In the genomic region with DNA sequence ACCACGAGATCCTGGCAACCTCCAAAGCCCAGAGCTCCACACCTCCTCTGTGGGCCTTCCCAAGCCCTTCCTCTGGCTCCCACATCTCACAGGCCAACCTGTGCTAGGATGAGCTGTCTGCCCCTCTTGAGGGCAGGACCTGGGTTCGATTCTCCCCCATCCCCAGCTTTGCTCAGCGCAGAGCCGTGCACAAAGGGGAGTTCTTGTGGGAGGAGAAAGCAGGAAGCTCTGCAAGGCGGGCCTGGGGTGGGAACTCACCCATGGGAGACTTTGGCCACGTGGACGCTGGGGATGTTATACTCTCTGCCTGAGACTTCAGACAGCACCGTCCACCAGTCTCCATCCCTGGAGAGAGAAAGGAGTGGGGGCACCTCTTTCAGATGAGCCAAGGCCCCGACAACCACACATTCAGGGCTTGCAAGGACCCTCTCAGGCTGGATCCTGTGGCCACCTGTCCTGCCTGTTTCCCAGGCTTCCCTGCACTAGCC, we compare ENCODE assay signal across 20 cellular contexts. TPM values are rescaled to one million over a fixed set of nuclear protein-coding genes. Genes with fewer than 3 reads are reported as not detected.
A peak's percentile ranks its signal among the peaks of the same experiment; 100 is the strongest.
DNase-seq lines count a peak whose midpoint lies in the region; ATAC-seq and TF ChIP-seq lines count a peak whose summit lies in the region.
"Had no signal": no experiment of that assay in that cellular context is flagged by ENCODE, and none has a peak within 500 bp of the region (broad histone marks: within the 10 kb centered on the region; RNA-seq: fewer than 3 reads in every experiment).

No MANE protein-coding gene starts in this region.

- peaks cover 4% of the 10 kb centered on the region for H3K4me1 ChIP-seq in smooth muscle cell (ENCODE audit: low read depth)

- ATAC-seq in activated CD4-positive, alpha-beta T cell treated with anti-CD3 and anti-CD28 coated beads for 36 hours = no peak
- no peak for ATAC-seq in natural killer cell
- ATAC-seq in natural killer cell treated with Interleukin-12 subunit alpha and Interleukin-12 subunit beta and Interleukin-15 and Interleukin-18, amount 100 ng/mL, for 72 hours = no peak
- ATAC-seq in activated naive CD8-positive, alpha-beta T cell treated with anti-CD3 and anti-CD28 coated beads, Interleukin-2, amount 10 ng/mL, durations not matched to agents 7 days and 5 days (ENCODE audit: low read depth) = no peak
- no peak for ATAC-seq in stimulated activated effector memory CD8-positive, alpha-beta T cell treated with anti-CD3 and anti-CD28 coated beads, Interleukin-12 subunit alpha, Interleukin-12 subunit beta, amount 100 ng/mL, for 72 hours

- H2AFZ ChIP-seq in smooth muscle cell (ENCODE audit: low read depth) = no peak overlapping the region
- H2AFZ ChIP-seq: PC-9 had no signal

- H3K4me3 Mint-ChIP-seq in activated CD4-positive, alpha-beta T cell treated with anti-CD3 and anti-CD28 coated beads, Interleukin-2, amount 10 ng/mL, durations not matched to agents 7 days and 5 days = no peak overlapping the region
- H3K4me3 Mint-ChIP-seq in activated CD4-positive, alpha-beta T cell treated with anti-CD3 and anti-CD28 coated beads for 36 hours = no peak overlapping the region
- H3K4me3 Mint-ChIP-seq in natural killer cell = no peak overlapping the region
- no peak overlapping the region for H3K4me3 Mint-ChIP-seq in natural killer cell treated with Interleukin-12 subunit alpha and Interleukin-12 subunit beta and Interleukin-15 and Interleukin-18, amount 100 ng/mL, for 72 hours
- H3K4me3 Mint-ChIP-seq in activated naive CD8-positive, alpha-beta T cell treated with anti-CD3 and anti-CD28 coated beads, Interleukin-2, amount 10 ng/mL, durations not matched to agents 7 days and 5 days = no peak overlapping the region
- no peak overlapping the region for H3K4me3 Mint-ChIP-seq in stimulated activated effector memory CD8-positive, alpha-beta T cell treated with anti-CD3 and anti-CD28 coated beads, Interleukin-12 subunit alpha, Interleukin-12 subunit beta, amount 100 ng/mL, for 72 hours
- H3K4me3 Mint-ChIP-seq: HFFc6 had no signal

- H3K27me3 ChIP-seq in smooth muscle cell (ENCODE audit: low read depth) = no peaks in the 10 kb centered on the region
- H3K27me3 ChIP-seq: MG63 had no signal

- CTCF ChIA-PET in activated CD4-positive, alpha-beta T cell treated with anti-CD3 and anti-CD28 coated beads, Interleukin-2, amount 10 ng/mL, durations not matched to agents 7 days and 5 days (lab: Charles Lee) = interaction anchor here (0.6 to 2.3 kb wide), 5 partner anchors 11 to 49 kb away, joined by 3 to 5 read pairs (median 4); no protein-coding TSS in a partner anchor
- CTCF ChIA-PET in activated CD4-positive, alpha-beta T cell treated with anti-CD3 and anti-CD28 coated beads for 36 hours (lab: Charles Lee) = no interaction called here

- no peaks in the 10 kb centered on the region for H3K9me3 Mint-ChIP-seq in activated CD4-positive, alpha-beta T cell treated with anti-CD3 and anti-CD28 coated beads, Interleukin-2, amount 10 ng/mL, durations not matched to agents 7 days and 5 days
- no peaks in the 10 kb centered on the region for H3K9me3 Mint-ChIP-seq in activated CD4-positive, alpha-beta T cell treated with anti-CD3 and anti-CD28 coated beads for 36 hours (ENCODE audit: low read depth)
- no peaks in the 10 kb centered on the region for H3K9me3 Mint-ChIP-seq in natural killer cell
- no peaks in the 10 kb centered on the region for H3K9me3 Mint-ChIP-seq in natural killer cell treated with Interleukin-12 subunit alpha and Interleukin-12 subunit beta and Interleukin-15 and Interleukin-18, amount 100 ng/mL, for 72 hours
- no peaks in the 10 kb centered on the region for H3K9me3 Mint-ChIP-seq in activated naive CD8-positive, alpha-beta T cell treated with anti-CD3 and anti-CD28 coated beads, Interleukin-2, amount 10 ng/mL, durations not matched to agents 7 days and 5 days
- no peaks in the 10 kb centered on the region for H3K9me3 Mint-ChIP-seq in stimulated activated effector memory CD8-positive, alpha-beta T cell treated with anti-CD3 and anti-CD28 coated beads, Interleukin-12 subunit alpha, Interleukin-12 subunit beta, amount 100 ng/mL, for 72 hours
- H3K9me3 Mint-ChIP-seq: HFFc6 had no signal

- POLR2A ChIA-PET in activated CD4-positive, alpha-beta T cell treated with anti-CD3 and anti-CD28 coated beads, Interleukin-2, amount 10 ng/mL, durations not matched to agents 7 days and 5 days (lab: Charles Lee) = no interaction called here
- POLR2A ChIA-PET in activated CD4-positive, alpha-beta T cell treated with anti-CD3 and anti-CD28 coated beads for 36 hours (lab: Charles Lee) = no interaction called here
- POLR2A ChIA-PET in activated naive CD8-positive, alpha-beta T cell treated with anti-CD3 and anti-CD28 coated beads, Interleukin-2, amount 10 ng/mL, durations not matched to agents 7 days and 5 days (lab: Charles Lee) = interaction anchor here (0.9 to 6.4 kb wide), 3 partner anchors 10 to 23 kb away, joined by 3 to 90 read pairs (median 3); a partner anchor contains a TSS

- WGBS in smooth muscle cell (ENCODE audit: low lambda C conversion rate) = 83% methylated on average over 9 of the region's 9 CpGs

- H3F3A ChIP-seq in smooth muscle cell (ENCODE audit: low read depth) = no peaks in the 10 kb centered on the region

- H3K36me3 Mint-ChIP-seq in activated CD4-positive, alpha-beta T cell treated with anti-CD3 and anti-CD28 coated beads, Interleukin-2, amount 10 ng/mL, durations not matched to agents 7 days and 5 days (ENCODE audit: low read depth) = peaks cover 65% of the 10 kb centered on the region
- H3K36me3 Mint-ChIP-seq in activated CD4-positive, alpha-beta T cell treated with anti-CD3 and anti-CD28 coated beads for 36 hours (ENCODE audit: low read depth) = peaks cover 43% of the 10 kb centered on the region
- H3K36me3 Mint-ChIP-seq in natural killer cell = no peaks in the 10 kb centered on the region
- H3K36me3 Mint-ChIP-seq in natural killer cell treated with Interleukin-12 subunit alpha and Interleukin-12 subunit beta and Interleukin-15 and Interleukin-18, amount 100 ng/mL, for 72 hours = no peaks in the 10 kb centered on the region
- peaks cover 43% of the 10 kb centered on the region for H3K36me3 Mint-ChIP-seq in activated naive CD8-positive, alpha-beta T cell treated with anti-CD3 and anti-CD28 coated beads, Interleukin-2, amount 10 ng/mL, durations not matched to agents 7 days and 5 days
- peaks cover 100% of the 10 kb centered on the region for H3K36me3 Mint-ChIP-seq in stimulated activated effector memory CD8-positive, alpha-beta T cell treated with anti-CD3 and anti-CD28 coated beads, Interleukin-12 subunit alpha, Interleukin-12 subunit beta, amount 100 ng/mL, for 72 hours

- H3K27ac Mint-ChIP-seq in activated CD4-positive, alpha-beta T cell treated with anti-CD3 and anti-CD28 coated beads, Interleukin-2, amount 10 ng/mL, durations not matched to agents 7 days and 5 days = peak overlapping the region; percentile 54
- no peak overlapping the region for H3K27ac Mint-ChIP-seq in activated CD4-positive, alpha-beta T cell treated with anti-CD3 and anti-CD28 coated beads for 36 hours
- H3K27ac Mint-ChIP-seq in natural killer cell = peak overlapping the region; percentile 93 to 95
- H3K27ac Mint-ChIP-seq in natural killer cell treated with Interleukin-12 subunit alpha and Interleukin-12 subunit beta and Interleukin-15 and Interleukin-18, amount 100 ng/mL, for 72 hours = peak overlapping the region in 1 of 2 donors; percentile 47
- peak overlapping the region; percentile 70 for H3K27ac Mint-ChIP-seq in activated naive CD8-positive, alpha-beta T cell treated with anti-CD3 and anti-CD28 coated beads, Interleukin-2, amount 10 ng/mL, durations not matched to agents 7 days and 5 days
- peak overlapping the region; percentile 88 for H3K27ac Mint-ChIP-seq in stimulated activated effector memory CD8-positive, alpha-beta T cell treated with anti-CD3 and anti-CD28 coated beads, Interleukin-12 subunit alpha, Interleukin-12 subunit beta, amount 100 ng/mL, for 72 hours
- H3K27ac Mint-ChIP-seq: HFFc6 had no signal

- no peaks in the 10 kb centered on the region for H3K27me3 Mint-ChIP-seq in activated CD4-positive, alpha-beta T cell treated with anti-CD3 and anti-CD28 coated beads, Interleukin-2, amount 10 ng/mL, durations not matched to agents 7 days and 5 days
- H3K27me3 Mint-ChIP-seq in activated CD4-positive, alpha-beta T cell treated with anti-CD3 and anti-CD28 coated beads for 36 hours = no peaks in the 10 kb centered on the region
- H3K27me3 Mint-ChIP-seq in natural killer cell (ENCODE audit: low read depth in 2 of 2) = no peaks in the 10 kb centered on the region
- H3K27me3 Mint-ChIP-seq in natural killer cell treated with Interleukin-12 subunit alpha and Interleukin-12 subunit beta and Interleukin-15 and Interleukin-18, amount 100 ng/mL, for 72 hours = no peaks in the 10 kb centered on the region
- no peaks in the 10 kb centered on the region for H3K27me3 Mint-ChIP-seq in activated naive CD8-positive, alpha-beta T cell treated with anti-CD3 and anti-CD28 coated beads, Interleukin-2, amount 10 ng/mL, durations not matched to agents 7 days and 5 days

- no peaks in the 10 kb centered on the region for H3K36me3 ChIP-seq in smooth muscle cell (ENCODE audit: low read depth)
- H3K36me3 ChIP-seq: MG63 had no signal

- no peaks in the 10 kb centered on the region for H4K20me1 ChIP-seq in smooth muscle cell (ENCODE audit: low read depth)

- DNase-seq in activated CD4-positive, alpha-beta T cell treated with anti-CD3 and anti-CD28 coated beads, Interleukin-2, amount 10 ng/mL, durations not matched to agents 7 days and 5 days = no peak
- DNase-seq in activated CD4-positive, alpha-beta T cell treated with anti-CD3 and anti-CD28 coated beads for 36 hours = no peak
- no peak for DNase-seq in natural killer cell
- no peak for DNase-seq in natural killer cell treated with Interleukin-12 subunit alpha and Interleukin-12 subunit beta and Interleukin-15 and Interleukin-18, amount 100 ng/mL, for 72 hours (ENCODE audit: low spot score)
- no peak for DNase-seq in activated naive CD8-positive, alpha-beta T cell treated with anti-CD3 and anti-CD28 coated beads, Interleukin-2, amount 10 ng/mL, durations not matched to agents 7 days and 5 days
- no peak for DNase-seq in stimulated activated effector memory CD8-positive, alpha-beta T cell treated with anti-CD3 and anti-CD28 coated beads, Interleukin-12 subunit alpha, Interleukin-12 subunit beta, amount 100 ng/mL, for 72 hours (ENCODE audit: low spot score in 2 of 2)
- no peak for DNase-seq in NCI-H1092 (lab: John Stamatoyannopoulos, UW)
- no peak for DNase-seq in smooth muscle cell (lab: John Stamatoyannopoulos, UW; ENCODE audit: unreplicated experiment)
- DNase-seq: GF-D8, HFFc6, Karpas-422, MG63, NCI-H1105, NCI-H1694, NCI-H510A treated with DMSO at 0.1 percent for 48 hours, PC-9 had no signal

- no peak overlapping the region for H3K27ac ChIP-seq in smooth muscle cell (ENCODE audit: low read depth)
- H3K27ac ChIP-seq: PC-9 had no signal

- H3K9ac ChIP-seq in smooth muscle cell (ENCODE audit: low read depth) = no peak overlapping the region

- H3K4me2 ChIP-seq in smooth muscle cell = no peak overlapping the region
- H3K4me2 ChIP-seq: PC-9 had no signal

- no peaks in the 10 kb centered on the region for H3K79me2 ChIP-seq in smooth muscle cell (ENCODE audit: low read depth)

- no peak overlapping the region for H3K4me3 ChIP-seq in smooth muscle cell
- H3K4me3 ChIP-seq: MG63, PC-9 had no signal

- TF ChIP-seq CTCF in natural killer cell (IDR thresholded peaks at IDR 0.05) (no peak), smooth muscle cell (IDR thresholded peaks at IDR 0.05; ENCODE audit: borderline replicate concordance, insufficient read depth, poor library complexity, severe bottlenecking) (no peak)

- peaks cover 42% of the 10 kb centered on the region for H3K4me1 Mint-ChIP-seq in activated CD4-positive, alpha-beta T cell treated with anti-CD3 and anti-CD28 coated beads, Interleukin-2, amount 10 ng/mL, durations not matched to agents 7 days and 5 days
- H3K4me1 Mint-ChIP-seq in activated CD4-positive, alpha-beta T cell treated with anti-CD3 and anti-CD28 coated beads for 36 hours = peaks cover 31% of the 10 kb centered on the region
- H3K4me1 Mint-ChIP-seq in natural killer cell = peaks cover 22 to 35% of the 10 kb centered on the region in 2 donors
- peaks cover 25 to 26% of the 10 kb centered on the region in 2 donors for H3K4me1 Mint-ChIP-seq in natural killer cell treated with Interleukin-12 subunit alpha and Interleukin-12 subunit beta and Interleukin-15 and Interleukin-18, amount 100 ng/mL, for 72 hours (ENCODE audit: low read depth in 2 of 2)
- H3K4me1 Mint-ChIP-seq in activated naive CD8-positive, alpha-beta T cell treated with anti-CD3 and anti-CD28 coated beads, Interleukin-2, amount 10 ng/mL, durations not matched to agents 7 days and 5 days = peaks cover 39% of the 10 kb centered on the region
- peaks cover 50% of the 10 kb centered on the region for H3K4me1 Mint-ChIP-seq in stimulated activated effector memory CD8-positive, alpha-beta T cell treated with anti-CD3 and anti-CD28 coated beads, Interleukin-12 subunit alpha, Interleukin-12 subunit beta, amount 100 ng/mL, for 72 hours

- H3K9me3 ChIP-seq in smooth muscle cell (replicated peaks; ENCODE audit: low read depth) = no peaks in the 10 kb centered on the region
- H3K9me3 ChIP-seq: MG63 had no signal

- intact Hi-C loops in activated CD4-positive, alpha-beta T cell treated with anti-CD3 and anti-CD28 coated beads for 36 hours (cut with DNase I, micrococcal nuclease) = no loop called here
- intact Hi-C loops in natural killer cell (cut with micrococcal nuclease) = no loop called here

RNA-seq across cellular contexts. Expression of a gene that starts 12.7 kb away (rescaled TPM):
- total RNA-seq in activated CD4-positive, alpha-beta T cell treated with anti-CD3 and anti-CD28 coated beads, Interleukin-2, amount 10 ng/mL, durations not matched to agents 7 days and 5 days = 10 to 100 TPM; 87.3 to 92.7 TPM
- total RNA-seq in activated CD4-positive, alpha-beta T cell treated with anti-CD3 and anti-CD28 coated beads for 36 hours = 10 to 100 TPM; 48.7 to 52.6 TPM
- total RNA-seq in natural killer cell = 100 to 1,000 TPM in 1 of 3 donors, 10 to 100 TPM in 2; 77.0 to 116 (median 90.3) TPM
- 10 to 100 TPM; 13.6 to 18.9 TPM for total RNA-seq in natural killer cell treated with Interleukin-12 subunit alpha and Interleukin-12 subunit beta and Interleukin-15 and Interleukin-18, amount 100 ng/mL, for 72 hours
- total RNA-seq in activated naive CD8-positive, alpha-beta T cell treated with anti-CD3 and anti-CD28 coated beads, Interleukin-2, amount 10 ng/mL, durations not matched to agents 7 days and 5 days = 100 to 1,000 TPM; 103 TPM
- total RNA-seq in smooth muscle cell = not detected in 2 replicates
- not detected in 2 replicates for polyA plus RNA-seq in smooth muscle cell
- total RNA-seq: A172, Daoy, H4, HFFc6, PC-9 had no signal
- polyA plus RNA-seq: BJ had no signal

RNA-seq across cellular contexts. Expression of a gene that starts 27.8 kb away (rescaled TPM):
- total RNA-seq in activated CD4-positive, alpha-beta T cell treated with anti-CD3 and anti-CD28 coated beads, Interleukin-2, amount 10 ng/mL, durations not matched to agents 7 days and 5 days = 10 to 100 TPM; 87.9 to 97.0 TPM
- 10 to 100 TPM; 71.7 to 90.2 TPM for total RNA-seq in activated CD4-positive, alpha-beta T cell treated with anti-CD3 and anti-CD28 coated beads for 36 hours
- 100 to 1,000 TPM; 158 to 265 (median 247) TPM for total RNA-seq in natural killer cell
- total RNA-seq in natural killer cell treated with Interleukin-12 subunit alpha and Interleukin-12 subunit beta and Interleukin-15 and Interleukin-18, amount 100 ng/mL, for 72 hours = 100 to 1,000 TPM; 209 to 243 TPM
- total RNA-seq in activated naive CD8-positive, alpha-beta T cell treated with anti-CD3 and anti-CD28 coated beads, Interleukin-2, amount 10 ng/mL, durations not matched to agents 7 days and 5 days = 10 to 100 TPM; 73.1 to 76.1 TPM
- total RNA-seq in smooth muscle cell = 60.5 and 66.8 TPM in 2 replicates
- polyA plus RNA-seq in smooth muscle cell = 108 and 139 TPM in 2 replicates

RNA-seq across cellular contexts. Expression of a gene that starts 59.9 kb away (rescaled TPM):
- 10 to 100 TPM; 24.1 to 26.0 TPM for total RNA-seq in activated CD4-positive, alpha-beta T cell treated with anti-CD3 and anti-CD28 coated beads, Interleukin-2, amount 10 ng/mL, durations not matched to agents 7 days and 5 days
- total RNA-seq in activated CD4-positive, alpha-beta T cell treated with anti-CD3 and anti-CD28 coated beads for 36 hours = 10 to 100 TPM; 44.9 to 48.7 TPM
- total RNA-seq in natural killer cell (10 to 100 TPM; 19.9 to 28.5 (median 25.9) TPM), smooth muscle cell (14.5 and 20.3 TPM in 2 replicates)
- 10 to 100 TPM; 23.2 to 38.5 TPM for total RNA-seq in natural killer cell treated with Interleukin-12 subunit alpha and Interleukin-12 subunit beta and Interleukin-15 and Interleukin-18, amount 100 ng/mL, for 72 hours
- total RNA-seq in activated naive CD8-positive, alpha-beta T cell treated with anti-CD3 and anti-CD28 coated beads, Interleukin-2, amount 10 ng/mL, durations not matched to agents 7 days and 5 days = 10 to 100 TPM; 32.2 to 33.1 TPM
- 18.1 and 21.5 TPM in 2 replicates for polyA plus RNA-seq in smooth muscle cell

Comparison
In these comparisons a context has a peak if more than half of its experiments do, and no peak if none do; other contexts are left out.
1. RNA of a gene that starts 12.7 kb away (total RNA-seq): 103 TPM in activated naive CD8-positive, alpha-beta T cell treated with anti-CD3 and anti-CD28 coated beads, Interleukin-2, amount 10 ng/mL, durations not matched to agents 7 days and 5 days, 87.3 to 92.7 TPM in activated CD4-positive, alpha-beta T cell treated with anti-CD3 and anti-CD28 coated beads, Interleukin-2, amount 10 ng/mL, durations not matched to agents 7 days and 5 days, 77.0 to 116 TPM in natural killer cell, 48.7 to 52.6 TPM in activated CD4-positive, alpha-beta T cell treated with anti-CD3 and anti-CD28 coated beads for 36 hours and 13.6 to 18.9 TPM in natural killer cell treated with Interleukin-12 subunit alpha and Interleukin-12 subunit beta and Interleukin-15 and Interleukin-18, amount 100 ng/mL, for 72 hours; not detected in smooth muscle cell; every median in the first group is over 10 times any median in the second.